In the genomic region with DNA sequence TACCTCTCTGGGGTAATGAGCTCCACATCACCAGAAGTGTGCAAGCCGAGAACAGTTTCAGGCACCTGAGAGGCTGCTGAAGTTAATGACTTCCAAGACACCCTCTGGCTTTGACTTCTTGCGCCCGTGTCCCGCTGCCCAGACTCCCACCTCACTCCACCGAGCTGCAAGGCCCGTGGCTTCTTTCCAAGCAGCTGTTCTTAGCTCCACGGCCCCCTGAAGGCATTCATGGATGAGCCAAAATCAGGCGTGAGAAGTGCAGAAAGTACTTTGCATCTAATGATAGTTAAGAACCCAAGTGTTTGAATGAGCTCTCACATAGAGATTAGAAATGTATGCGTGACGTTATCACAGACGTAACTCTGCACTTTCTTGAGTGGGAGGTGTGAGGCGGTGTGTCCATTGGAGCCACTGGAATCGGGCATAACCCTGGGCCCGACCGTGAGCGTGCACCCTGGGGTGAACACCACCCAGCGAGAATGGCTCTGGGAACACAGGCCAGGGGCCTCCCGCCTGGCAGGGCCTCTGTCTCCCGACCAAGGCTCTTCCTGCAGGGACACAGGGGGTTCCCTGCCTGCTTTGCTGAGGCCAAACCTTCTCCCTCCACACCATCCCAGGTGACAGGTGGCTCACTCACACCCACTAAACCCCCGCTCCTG, we compare ENCODE assay signal across 18 cellular contexts. TPM values are rescaled to one million over a fixed set of nuclear protein-coding genes. Genes with fewer than 3 reads are reported as not detected.
A peak's percentile ranks its signal among the peaks of the same experiment; 100 is the strongest.
DNase-seq lines count a peak whose midpoint lies in the region; ATAC-seq and TF ChIP-seq lines count a peak whose summit lies in the region.
"Had no signal": no experiment of that assay in that cellular context is flagged by ENCODE, and none has a peak within 500 bp of the region (broad histone marks: within the 10 kb centered on the region; RNA-seq: fewer than 3 reads in every experiment).

No MANE protein-coding gene starts in this region.

- no peak overlapping the region for H3K14ac ChIP-seq in neuronal stem cell (ENCODE audit: low read length)

- no peak overlapping the region for H3K18ac ChIP-seq in neuronal stem cell (ENCODE audit: low read length)

- no peak overlapping the region for H3K4me2 ChIP-seq in neuronal stem cell (ENCODE audit: insufficient read depth, low read length, poor library complexity, severe bottlenecking)
- H3K4me2 ChIP-seq: BLaER1 had no signal

- CTCF ChIA-PET in CD4-positive, alpha-beta T cell (lab: Charles Lee), result no interaction called here

- peak overlapping the region; percentile 47 for H2BK120ac ChIP-seq in neuronal stem cell (ENCODE audit: low read depth, low read length)

- H3K4me1 ChIP-seq in neuronal stem cell (ENCODE audit: control insufficient read depth in 2 of 2, insufficient read depth in 1 of 2, low read depth in 1 of 2, low read length in 2 of 2), result no peaks in the 10 kb centered on the region

- H3K9ac ChIP-seq in neuronal stem cell (ENCODE audit: low read depth, low read length, poor library complexity), result no peak overlapping the region
- H3K9ac ChIP-seq: BLaER1 had no signal

- H3K27ac Mint-ChIP-seq in CD4-positive, alpha-beta T cell, result no peak overlapping the region
- H3K27ac Mint-ChIP-seq: CD14-positive monocyte; CD8-positive, alpha-beta T cell had no signal

- H3K9me3 Mint-ChIP-seq in CD4-positive, alpha-beta T cell, result no peaks in the 10 kb centered on the region
- H3K9me3 Mint-ChIP-seq: CD8-positive, alpha-beta T cell had no signal

- WGBS in neuronal stem cell (ENCODE audit: extremely low coverage in 2 of 2, insufficient read length in 2 of 2, insufficient replicate concordance in 1 of 2), 2 donors, result no CpG with 5 or more reads among the region's 20 CpGs

- no peak overlapping the region for H3K27ac ChIP-seq in neuronal stem cell (replicated peaks; ENCODE audit: low read length)
- no peak overlapping the region for H3K27ac ChIP-seq in CD4-positive, alpha-beta T cell (ENCODE audit: low read depth, low read length)
- H3K27ac ChIP-seq: BLaER1 had no signal

- no peaks in the 10 kb centered on the region for H3K36me3 Mint-ChIP-seq in CD4-positive, alpha-beta T cell (ENCODE audit: low read depth)
- H3K36me3 Mint-ChIP-seq: CD14-positive monocyte; CD8-positive, alpha-beta T cell had no signal

- no peak overlapping the region for H3K4ac ChIP-seq in neuronal stem cell (ENCODE audit: low read length)

- ATAC-seq in Right ventricle myocardium inferior, result no peak
- ATAC-seq in Right ventricle myocardium superior (ENCODE audit: poor library complexity), result no peak
- ATAC-seq in CD4-positive, alpha-beta T cell (ENCODE audit: poor library complexity), result no peak
- ATAC-seq: CD8-positive, alpha-beta T cell; HCT116; HepG2 had no signal

- no peak overlapping the region for H2AFZ ChIP-seq in neuronal stem cell (ENCODE audit: low read length)

- no peaks in the 10 kb centered on the region for H3K9me3 ChIP-seq in neuronal stem cell (replicated peaks in 1 of 2; ENCODE audit: control insufficient read depth in 2 of 2, insufficient read depth in 1 of 2, low read depth in 1 of 2, low read length in 2 of 2)
- H3K9me3 ChIP-seq in CD4-positive, alpha-beta T cell (ENCODE audit: control insufficient read depth, low read length), result no peaks in the 10 kb centered on the region
- H3K9me3 ChIP-seq: BLaER1 had no signal

- peak overlapping the region; percentile 23 for H4K8ac ChIP-seq in neuronal stem cell (ENCODE audit: low read depth, low read length)

- intact Hi-C loops in Right ventricle myocardium inferior (cut with DNase I) (no loop called here), Right ventricle myocardium superior (cut with DNase I) (no loop called here)
- intact Hi-C loops in CD4-positive, alpha-beta T cell (cut with DNase I, micrococcal nuclease), result no loop called here

- no peaks in the 10 kb centered on the region for H3K4me1 Mint-ChIP-seq in CD4-positive, alpha-beta T cell (ENCODE audit: low read depth)
- H3K4me1 Mint-ChIP-seq: CD14-positive monocyte had no signal

- H3K36me3 ChIP-seq in neuronal stem cell (replicated peaks in 1 of 2; ENCODE audit: control insufficient read depth in 2 of 2, insufficient read depth in 2 of 2, low read length in 2 of 2), result no peaks in the 10 kb centered on the region
- H3K36me3 ChIP-seq: BLaER1 had no signal

- no peak overlapping the region for H2BK12ac ChIP-seq in neuronal stem cell (ENCODE audit: low read length)

- peak overlapping the region; percentile 73 for H3K23ac ChIP-seq in neuronal stem cell (ENCODE audit: low read depth, low read length, poor library complexity)

- no peak overlapping the region for H2BK5ac ChIP-seq in neuronal stem cell (ENCODE audit: low read length)

- no peak overlapping the region for H2BK15ac ChIP-seq in neuronal stem cell (ENCODE audit: low read length)

- peaks cover 1% of the 10 kb centered on the region for H3K79me1 ChIP-seq in neuronal stem cell (ENCODE audit: low read depth, low read length)

- POLR2A ChIA-PET in CD4-positive, alpha-beta T cell (lab: Charles Lee), result interaction anchor here (2.7 kb wide), 1 partner anchor 11 kb away, joined by 13 read pairs; no protein-coding TSS in a partner anchor

- peaks cover 0 to 87% (median 3%) of the 10 kb centered on the region in 3 experiments for H3K27me3 ChIP-seq in neuronal stem cell (ENCODE audit: control insufficient read depth in 3 of 3, insufficient read depth in 3 of 3, low read depth in 1 of 3, low read length in 3 of 3)
- H3K27me3 ChIP-seq in CD4-positive, alpha-beta T cell (ENCODE audit: control insufficient read depth, insufficient read depth, low read length), result peaks cover 47% of the 10 kb centered on the region

- H2AK5ac ChIP-seq in neuronal stem cell (ENCODE audit: low read depth, low read length), result no peak overlapping the region

- DNase-seq in DMS53 (lab: John Stamatoyannopoulos, UW) (peak; percentile 57), DMS53 treated with DMSO at 0.1 percent for 48 hours (lab: John Stamatoyannopoulos, UW; ENCODE audit: unreplicated experiment) (no peak), Right ventricle myocardium inferior (ENCODE audit: missing footprints) (peak; percentile 48), Right ventricle myocardium superior (no peak), neuronal stem cell (ENCODE audit: low spot score) (no peak), NCI-H1436 treated with DMSO at 0.1 percent for 48 hours (lab: John Stamatoyannopoulos, UW) (no peak)
- no peak for DNase-seq in CD4-positive, alpha-beta T cell
- DNase-seq: 8988T; Calu3; CD8-positive, alpha-beta T cell; DMS79 treated with DMSO at 0.1 percent for 48 hours; GF-D8; GOT3; H7 had no signal

- no peak overlapping the region for H3K4me3 Mint-ChIP-seq in CD4-positive, alpha-beta T cell
- H3K4me3 Mint-ChIP-seq: CD14-positive monocyte; CD8-positive, alpha-beta T cell had no signal

- no peak overlapping the region for H3K4me3 ChIP-seq in neuronal stem cell (ENCODE audit: low read length in 2 of 2)
- H3K4me3 ChIP-seq: BLaER1 had no signal

- no peak for TF ChIP-seq CTCF in CD4-positive, alpha-beta T cell (IDR thresholded peaks at IDR 0.05)

- H4K91ac ChIP-seq in neuronal stem cell (ENCODE audit: low read depth, low read length, poor library complexity), result peak overlapping the region; percentile 95

- H3K27me3 Mint-ChIP-seq in CD4-positive, alpha-beta T cell, result peaks cover 50% of the 10 kb centered on the region

RNA-seq across cellular contexts. Expression of a gene that starts 11.0 kb away (rescaled TPM):
- total RNA-seq in Right ventricle myocardium inferior (not detected), Right ventricle myocardium superior (not detected)
- polyA plus RNA-seq in neuronal stem cell (2013, experiment 1 of 2), result 0.43 TPM
- 0.35 TPM for polyA plus RNA-seq in neuronal stem cell (2013, experiment 2 of 2)
- total RNA-seq in CD4-positive, alpha-beta T cell, result under 1 TPM; 0.25 to 0.58 TPM
- total RNA-seq: HepG2 had no signal
- polyA plus RNA-seq: CD14-positive monocyte had no signal

RNA-seq across cellular contexts. Expression of a gene that starts 50.5 kb away (rescaled TPM):
- 10.7 TPM for total RNA-seq in Right ventricle myocardium inferior
- total RNA-seq in Right ventricle myocardium superior, result 11.7 TPM
- 24.9 TPM for polyA plus RNA-seq in neuronal stem cell (2013, experiment 1 of 2)
- polyA plus RNA-seq in neuronal stem cell (2013, experiment 2 of 2), result 22.9 TPM
- 10 to 100 TPM; 10.1 to 12.0 TPM for total RNA-seq in CD4-positive, alpha-beta T cell

Comparison
In these comparisons a context has a peak if more than half of its experiments do, and no peak if none do; other contexts are left out.
1. DNase-seq: peak in DMS53 (single experiment) and Right ventricle myocardium inferior (single experiment); none in DMS53 treated with DMSO at 0.1 percent for 48 hours (single experiment), Right ventricle myocardium superior (single experiment), neuronal stem cell (single experiment), CD4-positive, alpha-beta T cell (0 of 10) and NCI-H1436 treated with DMSO at 0.1 percent for 48 hours (single experiment).